ENCODE assay signal across 21 cellular contexts in the genomic region with DNA sequence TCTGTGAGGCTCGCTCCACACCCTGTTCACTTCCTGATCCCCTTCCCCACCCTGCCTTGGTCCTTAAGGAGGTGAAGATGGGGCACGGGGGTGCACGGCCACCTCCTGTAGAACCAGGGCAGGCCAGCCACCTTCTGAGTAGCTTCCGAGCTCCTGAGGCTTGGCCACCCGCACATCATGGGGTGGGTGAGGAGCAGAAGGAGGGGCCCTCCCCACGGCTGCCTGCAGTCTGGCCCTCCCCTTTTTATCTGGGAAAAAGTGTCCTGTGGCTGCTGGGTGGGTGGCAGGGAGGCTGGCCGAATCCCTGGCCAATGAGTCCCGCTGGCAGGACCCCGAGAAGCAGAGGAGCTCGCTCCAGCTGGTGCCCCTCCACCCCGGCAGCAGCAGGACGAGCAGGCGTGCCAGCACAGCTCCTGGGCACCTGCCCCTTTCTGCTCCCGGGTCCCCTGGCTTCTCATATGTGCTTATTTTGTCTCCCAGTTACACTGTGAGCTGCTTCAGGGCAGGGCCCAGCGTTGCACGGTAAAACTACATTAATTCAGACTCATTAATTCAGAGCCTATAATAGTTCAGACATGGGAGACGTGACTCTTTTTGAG.
DNase-seq lines count a peak whose midpoint lies in the region; ATAC-seq, FAIRE-seq and TF ChIP-seq lines count a peak whose summit lies in the region.
"Had no signal": no experiment of that assay in that cellular context is flagged by ENCODE, and none has a peak within 500 bp of the region (broad histone marks: within the 10 kb centered on the region; RNA-seq: fewer than 3 reads in every experiment).

No MANE protein-coding gene starts in this region.

- H3K4me3 ChIP-seq in A673 (ENCODE audit: low read depth, low read length, poor library complexity, severe bottlenecking) = peak overlapping the region; percentile 5
- peak overlapping the region in 2 of 4 donors; percentile 3 to 30 for H3K4me3 ChIP-seq in pancreas
- H3K4me3 ChIP-seq: MG63, PC-9 had no signal

- no peak for TF ChIP-seq POLR2A in GM18505 (IDR thresholded peaks at IDR 0.05; ENCODE audit: borderline replicate concordance, extremely low read depth, insufficient read depth, insufficient read length)

- POLR2A ChIA-PET in A673 (lab: Charles Lee; ENCODE audit: low non-redundant PET) = no interaction called here

- ATAC-seq in pancreas (peak; percentile 22 to 67 (median 46)), GM21423 (IDR thresholded peaks at IDR 0.05; ENCODE audit: unreplicated experiment) (no peak), GM18505 (IDR thresholded peaks at IDR 0.05; ENCODE audit: unreplicated experiment) (no peak)
- ATAC-seq: stimulated activated naive CD8-positive, alpha-beta T cell treated with anti-CD3 and anti-CD28 coated beads, Interleukin-15, Interleukin-2, amounts not matched to agents 100 U/mL and 50 U/mL, for 24 hours had no signal

- peak; percentile 56 for DNase-seq in A673 (ENCODE audit: low spot score)
- DNase-seq in NCI-H446 (lab: John Stamatoyannopoulos, UW) = peak; percentile 37 to 60
- DNase-seq in glutamatergic neuron = no peak
- peak in 4 of 6 donors; percentile 71 to 82 (median 77) for DNase-seq in pancreas
- DNase-seq in cortex of kidney (lab: John Stamatoyannopoulos, UW) = no peak
- no peak for DNase-seq in Calu3
- DNase-seq: activated CD4-positive, CD25-positive, alpha-beta regulatory T cell treated with anti-CD3 and anti-CD28 coated beads, Interleukin-2, amount 50 U/mL, for 72 hours; activated CD8-positive, alpha-beta memory T cell treated with anti-CD3 and anti-CD28 coated beads for 24 hours; activated naive CD8-positive, alpha-beta T cell treated with anti-CD3 and anti-CD28 coated beads for 36 hours; NCI-H774; nephron progenitor cell; PC-9; retina; stimulated activated naive CD8-positive, alpha-beta T cell treated with anti-CD3 and anti-CD28 coated beads, Interleukin-15, Interleukin-2, amounts not matched to agents 100 U/mL and 50 U/mL, for 24 hours; T1000 had no signal

- H3K27me3 ChIP-seq in A673 (replicated peaks; ENCODE audit: insufficient read depth, low read depth, low read length, poor library complexity) (no peaks in the 10 kb centered on the region), pancreas (no peaks in the 10 kb centered on the region)
- H3K27me3 ChIP-seq: breast epithelium, MG63 had no signal

- peak overlapping the region; percentile 64 for H3K27ac Mint-ChIP-seq in glutamatergic neuron (ENCODE audit: unreplicated experiment)
- no peak overlapping the region for H3K27ac Mint-ChIP-seq in Calu3 (ENCODE audit: unreplicated experiment)
- H3K27ac Mint-ChIP-seq: activated naive CD8-positive, alpha-beta T cell treated with anti-CD3 and anti-CD28 coated beads for 36 hours; nephron progenitor cell had no signal

- CTCF ChIA-PET in A673 (lab: Charles Lee) = interaction anchor here (0.7 kb wide), 1 partner anchor 55 kb away, joined by 4 read pairs; no protein-coding TSS in a partner anchor
- CTCF ChIA-PET in Calu3 (lab: Charles Lee) = no interaction called here

- intact Hi-C loops in A673 (cut with micrococcal nuclease; ENCODE audit: unreplicated experiment) = no loop called here
- intact Hi-C loops in pancreas (cut with DNase I) = no loop called here
- intact Hi-C loops in Calu3 (cut with micrococcal nuclease; ENCODE audit: unreplicated experiment) = no loop called here

- peaks cover 63% of the 10 kb centered on the region for H3K4me1 ChIP-seq in A673 (ENCODE audit: insufficient read depth, low read length, poor library complexity, severe bottlenecking)
- peaks cover 28 to 36% (median 30%) of the 10 kb centered on the region in 3 donors for H3K4me1 ChIP-seq in pancreas

- H3K36me3 ChIP-seq in A673 (ENCODE audit: insufficient read depth, low read length, poor library complexity, severe bottlenecking) = peaks cover 9% of the 10 kb centered on the region
- no peaks in the 10 kb centered on the region for H3K36me3 ChIP-seq in pancreas
- H3K36me3 ChIP-seq: breast epithelium, MG63 had no signal

- FAIRE-seq in pancreas (lab: Jason Lieb, UNC) = no peak
- FAIRE-seq: keratinocyte, urothelium cell line had no signal

- H3K9me3 Mint-ChIP-seq in glutamatergic neuron (ENCODE audit: unreplicated experiment) (peaks cover 16% of the 10 kb centered on the region), Calu3 (ENCODE audit: low read depth, unreplicated experiment) (peaks cover 4% of the 10 kb centered on the region)

- H3K27me3 Mint-ChIP-seq in glutamatergic neuron (ENCODE audit: unreplicated experiment) (peaks cover 6% of the 10 kb centered on the region), Calu3 (ENCODE audit: unreplicated experiment) (no peaks in the 10 kb centered on the region)
- H3K27me3 Mint-ChIP-seq: activated naive CD8-positive, alpha-beta T cell treated with anti-CD3 and anti-CD28 coated beads for 36 hours had no signal

- H3K27ac ChIP-seq in A673 (ENCODE audit: low read depth, low read length, poor library complexity, severe bottlenecking) (peak overlapping the region; percentile 87), pancreas (peak overlapping the region; percentile 64 to 84 (median 76))
- H3K27ac ChIP-seq: PC-9 had no signal

- no TSS peak for BruUV-seq in A673 (replicated peaks; lab: Mats Ljungman, UMichigan)
- no TSS peak for BruUV-seq in Calu3 (replicated peaks; lab: Mats Ljungman, UMichigan)

- no peak overlapping the region for H3K4me3 Mint-ChIP-seq in glutamatergic neuron (ENCODE audit: unreplicated experiment)
- H3K4me3 Mint-ChIP-seq in Calu3 (ENCODE audit: low read depth, unreplicated experiment) = no peak overlapping the region
- H3K4me3 Mint-ChIP-seq: activated naive CD8-positive, alpha-beta T cell treated with anti-CD3 and anti-CD28 coated beads for 36 hours; nephron progenitor cell had no signal

- peaks cover 14% of the 10 kb centered on the region for H3K36me3 Mint-ChIP-seq in glutamatergic neuron (ENCODE audit: unreplicated experiment)
- H3K36me3 Mint-ChIP-seq in Calu3 (ENCODE audit: insufficient read depth, unreplicated experiment) = peaks cover 7% of the 10 kb centered on the region

- WGBS in pancreas, 2 donors = 29 to 40% methylated on average over 17 of the region's 17 CpGs

- peaks cover 29% of the 10 kb centered on the region for H3K4me1 Mint-ChIP-seq in glutamatergic neuron (ENCODE audit: low read depth, unreplicated experiment)
- H3K4me1 Mint-ChIP-seq in Calu3 (ENCODE audit: low read depth, unreplicated experiment) = no peaks in the 10 kb centered on the region
- H3K4me1 Mint-ChIP-seq: activated naive CD8-positive, alpha-beta T cell treated with anti-CD3 and anti-CD28 coated beads for 36 hours had no signal

- TF ChIP-seq CTCF in A673 (conservative IDR thresholded peaks at IDR 0.05; ENCODE audit: low read depth, low read length) (no peak), glutamatergic neuron (IDR thresholded peaks at IDR 0.05; ENCODE audit: partially characterized antibody, unreplicated experiment) (no peak), pancreas (IDR thresholded peaks at IDR 0.05) (no peak), Calu3 (IDR thresholded peaks at IDR 0.05; ENCODE audit: unreplicated experiment) (no peak)

- H3K9me3 ChIP-seq in A673 (ENCODE audit: low read depth, low read length, poor library complexity, severe bottlenecking) (peaks cover 17% of the 10 kb centered on the region), pancreas (no peaks in the 10 kb centered on the region)
- H3K9me3 ChIP-seq: MG63 had no signal

Comparison
In these comparisons a context has a peak if more than half of its experiments do, and no peak if none do; other contexts are left out.
1. DNase-seq: peak in A673 (single experiment), NCI-H446 (2 of 2) and pancreas (4 of 6); none in glutamatergic neuron (single experiment), cortex of kidney (single experiment) and Calu3 (single experiment).
2. ATAC-seq: peak in pancreas (4 of 4); none in GM21423 (single experiment) and GM18505 (single experiment).